Comparison of ENCODE assay signal across 1 cellular context in the genomic region with DNA sequence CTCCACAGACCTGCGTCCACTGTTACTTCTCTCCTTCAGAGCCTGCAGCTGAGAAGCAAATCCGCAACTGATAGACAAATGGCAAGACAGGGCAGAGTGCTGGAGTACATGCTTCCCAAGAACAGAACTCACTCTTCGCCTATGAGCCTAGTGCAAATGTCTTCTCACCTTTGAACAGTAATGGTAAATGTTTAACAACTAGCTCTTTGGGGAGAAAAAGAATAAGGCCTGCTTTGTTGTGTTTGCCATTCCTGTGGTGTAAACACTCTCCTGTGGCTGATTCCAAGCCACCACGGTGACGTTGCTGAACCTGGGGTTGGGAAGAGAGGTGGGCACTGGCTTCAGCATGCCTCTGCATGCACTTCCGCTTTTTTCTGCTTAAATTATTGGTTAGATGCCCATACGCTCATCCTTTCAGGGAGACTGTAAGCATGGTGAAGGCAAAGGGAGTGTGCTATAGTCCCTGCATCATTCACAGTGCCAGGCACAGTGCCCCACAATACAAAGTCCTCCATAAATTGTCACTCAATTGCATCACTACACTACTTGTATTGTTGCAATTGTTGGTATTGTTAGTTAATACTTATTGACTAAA.
A peak's percentile ranks its signal among the peaks of the same experiment; 100 is the strongest.
TF ChIP-seq lines count a peak whose summit lies in the region.

No MANE protein-coding gene starts in this region.

TF ChIP-seq in HepG2, 621 proteins besides CTCF, POLR2A, EP300 and RAD21 (continued from another document and continues in another):
- TF ChIP-seq, protein P1, sequence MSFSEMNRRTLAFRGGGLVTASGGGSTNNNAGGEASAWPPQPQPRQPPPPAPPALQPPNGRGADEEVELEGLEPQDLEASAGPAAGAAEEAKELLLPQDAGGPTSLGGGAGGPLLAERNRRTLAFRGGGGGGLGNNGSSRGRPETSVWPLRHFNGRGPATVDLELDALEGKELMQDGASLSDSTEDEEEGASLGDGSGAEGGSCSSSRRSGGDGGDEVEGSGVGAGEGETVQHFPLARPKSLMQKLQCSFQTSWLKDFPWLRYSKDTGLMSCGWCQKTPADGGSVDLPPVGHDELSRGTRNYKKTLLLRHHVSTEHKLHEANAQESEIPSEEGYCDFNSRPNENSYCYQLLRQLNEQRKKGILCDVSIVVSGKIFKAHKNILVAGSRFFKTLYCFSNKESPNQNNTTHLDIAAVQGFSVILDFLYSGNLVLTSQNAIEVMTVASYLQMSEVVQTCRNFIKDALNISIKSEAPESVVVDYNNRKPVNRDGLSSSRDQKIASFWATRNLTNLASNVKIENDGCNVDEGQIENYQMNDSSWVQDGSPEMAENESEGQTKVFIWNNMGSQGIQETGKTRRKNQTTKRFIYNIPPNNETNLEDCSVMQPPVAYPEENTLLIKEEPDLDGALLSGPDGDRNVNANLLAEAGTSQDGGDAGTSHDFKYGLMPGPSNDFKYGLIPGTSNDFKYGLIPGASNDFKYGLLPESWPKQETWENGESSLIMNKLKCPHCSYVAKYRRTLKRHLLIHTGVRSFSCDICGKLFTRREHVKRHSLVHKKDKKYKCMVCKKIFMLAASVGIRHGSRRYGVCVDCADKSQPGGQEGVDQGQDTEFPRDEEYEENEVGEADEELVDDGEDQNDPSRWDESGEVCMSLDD (CRISPR knock-in tag; IDR thresholded peaks at IDR 0.05; ENCODE audit: borderline replicate concordance) = no peak
- TF ChIP-seq PHF8 (CRISPR knock-in tag; IDR thresholded peaks at IDR 0.05) (no peak), ZNF569 (CRISPR knock-in tag; IDR thresholded peaks at IDR 0.05; ENCODE audit: borderline replicate concordance) (no peak), JUNB (CRISPR knock-in tag; IDR thresholded peaks at IDR 0.05; ENCODE audit: borderline replicate concordance) (no peak), EED (CRISPR knock-in tag; IDR thresholded peaks at IDR 0.05) (no peak), ARNTL (CRISPR knock-in tag; IDR thresholded peaks at IDR 0.05) (peak; percentile 70; the same call in 1 of the 2 replicates), SNAPC2 (CRISPR knock-in tag; IDR thresholded peaks at IDR 0.05) (no peak; the same call in 1 of the 2 replicates), ZNF263 (CRISPR knock-in tag; IDR thresholded peaks at IDR 0.05) (0 out of 2 replicates have a peak, but pooled peaks have one; percentile 55), ONECUT2 (CRISPR knock-in tag; IDR thresholded peaks at IDR 0.05) (no peak), RERE (CRISPR knock-in tag; IDR thresholded peaks at IDR 0.05; ENCODE audit: low read depth) (no peak), HNF4G (IDR thresholded peaks at IDR 0.05; ENCODE audit: borderline replicate concordance, low read depth, low read length) (peak; percentile 70; the same call in 1 of the 2 replicates), HNF4G (CRISPR knock-in tag; IDR thresholded peaks at IDR 0.05; ENCODE audit: borderline replicate concordance, low read depth) (peak; percentile 45; the same call in 1 of the 2 replicates), SP1 (IDR thresholded peaks at IDR 0.05) (no peak), SP1 (CRISPR knock-in tag; IDR thresholded peaks at IDR 0.05) (no peak), MXI1 (IDR thresholded peaks at IDR 0.05; ENCODE audit: borderline replicate concordance, low read depth, low read length) (peak; percentile 23; the same call in 1 of the 3 replicates), ZFX (CRISPR knock-in tag; IDR thresholded peaks at IDR 0.05; ENCODE audit: low read depth) (peak; percentile 60; the same call in 1 of the 2 replicates), ARID5B (CRISPR knock-in tag; IDR thresholded peaks at IDR 0.05) (peak; percentile 72; the same call in 1 of the 2 replicates), ASH2L (IDR thresholded peaks at IDR 0.05; ENCODE audit: insufficient read length, low read depth, low read length) (peak; percentile 87), PAWR (CRISPR knock-in tag; IDR thresholded peaks at IDR 0.05; ENCODE audit: borderline replicate concordance) (no peak), NFYC (CRISPR knock-in tag; IDR thresholded peaks at IDR 0.05) (no peak), ZKSCAN8 (CRISPR knock-in tag; IDR thresholded peaks at IDR 0.05; ENCODE audit: borderline replicate concordance) (no peak), NR2F6 (IDR thresholded peaks at IDR 0.05) (no peak), NR2F6 (CRISPR knock-in tag; IDR thresholded peaks at IDR 0.05) (0 out of 2 replicates have a peak, but pooled peaks have one; percentile 36), NFE2L2 (IDR thresholded peaks at IDR 0.05; ENCODE audit: low read length) (no peak), ZNF674 (CRISPR knock-in tag; IDR thresholded peaks at IDR 0.05; ENCODE audit: low read depth) (no peak), CAMTA2 (CRISPR knock-in tag; IDR thresholded peaks at IDR 0.05; ENCODE audit: borderline replicate concordance) (no peak), SP2 (CRISPR knock-in tag; IDR thresholded peaks at IDR 0.05) (no peak), SRSF9 (IDR thresholded peaks at IDR 0.05; ENCODE audit: borderline replicate concordance, insufficient read depth, low read depth, low read length, poor library complexity, severe bottlenecking) (no peak), ZNF431 (CRISPR knock-in tag; IDR thresholded peaks at IDR 0.05; ENCODE audit: borderline replicate concordance, low read depth) (0 out of 2 replicates have a peak, but pooled peaks have one; percentile 30), ZSCAN22 (CRISPR knock-in tag; IDR thresholded peaks at IDR 0.05) (no peak), ZNF180 (CRISPR knock-in tag; IDR thresholded peaks at IDR 0.05; ENCODE audit: borderline replicate concordance, low read depth) (no peak), ZNF34 (CRISPR knock-in tag; IDR thresholded peaks at IDR 0.05; ENCODE audit: borderline replicate concordance) (no peak; the same call in 1 of the 2 replicates), ZNF556 (CRISPR knock-in tag; IDR thresholded peaks at IDR 0.05; ENCODE audit: borderline replicate concordance) (0 out of 2 replicates have a peak, but pooled peaks have one; percentile 23), ZNF383 (CRISPR knock-in tag; IDR thresholded peaks at IDR 0.05; ENCODE audit: borderline replicate concordance) (no peak), ZKSCAN5 (CRISPR knock-in tag; IDR thresholded peaks at IDR 0.05) (no peak), SMC3 (IDR thresholded peaks at IDR 0.05; ENCODE audit: low read length) (peak; percentile 22; the same call in 1 of the 2 replicates), ARNT (IDR thresholded peaks at IDR 0.05) (no peak), HMGA1 (CRISPR knock-in tag; conservative IDR thresholded peaks at IDR 0.05) (no peak), ZNF766 (CRISPR knock-in tag; IDR thresholded peaks at IDR 0.05; ENCODE audit: borderline replicate concordance) (no peak), BCL6 (CRISPR knock-in tag; IDR thresholded peaks at IDR 0.05) (peak; percentile 63; the same call in 1 of the 2 replicates), TCF7 (IDR thresholded peaks at IDR 0.05; ENCODE audit: low read depth) (no peak), CENPT (CRISPR knock-in tag; IDR thresholded peaks at IDR 0.05; ENCODE audit: low read depth) (no peak), ZNF441 (CRISPR knock-in tag; IDR thresholded peaks at IDR 0.05; ENCODE audit: borderline replicate concordance) (peak; percentile 60; the same call in 1 of the 2 replicates), PHF20 (CRISPR knock-in tag; IDR thresholded peaks at IDR 0.05) (no peak)
- TF ChIP-seq, protein P2, sequence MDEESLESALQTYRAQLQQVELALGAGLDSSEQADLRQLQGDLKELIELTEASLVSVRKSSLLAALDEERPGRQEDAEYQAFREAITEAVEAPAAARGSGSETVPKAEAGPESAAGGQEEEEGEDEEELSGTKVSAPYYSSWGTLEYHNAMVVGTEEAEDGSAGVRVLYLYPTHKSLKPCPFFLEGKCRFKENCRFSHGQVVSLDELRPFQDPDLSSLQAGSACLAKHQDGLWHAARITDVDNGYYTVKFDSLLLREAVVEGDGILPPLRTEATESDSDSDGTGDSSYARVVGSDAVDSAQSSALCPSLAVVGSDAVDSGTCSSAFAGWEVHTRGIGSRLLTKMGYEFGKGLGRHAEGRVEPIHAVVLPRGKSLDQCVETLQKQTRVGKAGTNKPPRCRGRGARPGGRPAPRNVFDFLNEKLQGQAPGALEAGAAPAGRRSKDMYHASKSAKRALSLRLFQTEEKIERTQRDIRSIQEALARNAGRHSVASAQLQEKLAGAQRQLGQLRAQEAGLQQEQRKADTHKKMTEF (CRISPR knock-in tag; IDR thresholded peaks at IDR 0.05) = peak; percentile 55; the same call in 1 of the 2 replicates
- TF ChIP-seq, protein P3, sequence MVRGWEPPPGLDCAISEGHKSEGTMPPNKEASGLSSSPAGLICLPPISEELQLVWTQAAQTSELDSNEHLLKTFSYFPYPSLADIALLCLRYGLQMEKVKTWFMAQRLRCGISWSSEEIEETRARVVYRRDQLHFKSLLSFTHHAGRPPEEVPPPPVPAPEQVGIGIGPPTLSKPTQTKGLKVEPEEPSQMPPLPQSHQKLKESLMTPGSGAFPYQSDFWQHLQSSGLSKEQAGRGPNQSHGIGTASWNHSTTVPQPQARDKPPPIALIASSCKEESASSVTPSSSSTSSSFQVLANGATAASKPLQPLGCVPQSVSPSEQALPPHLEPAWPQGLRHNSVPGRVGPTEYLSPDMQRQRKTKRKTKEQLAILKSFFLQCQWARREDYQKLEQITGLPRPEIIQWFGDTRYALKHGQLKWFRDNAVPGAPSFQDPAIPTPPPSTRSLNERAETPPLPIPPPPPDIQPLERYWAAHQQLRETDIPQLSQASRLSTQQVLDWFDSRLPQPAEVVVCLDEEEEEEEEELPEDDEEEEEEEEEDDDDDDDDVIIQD (CRISPR knock-in tag; IDR thresholded peaks at IDR 0.05; ENCODE audit: low read depth) = no peak
- TF ChIP-seq, protein P4, sequence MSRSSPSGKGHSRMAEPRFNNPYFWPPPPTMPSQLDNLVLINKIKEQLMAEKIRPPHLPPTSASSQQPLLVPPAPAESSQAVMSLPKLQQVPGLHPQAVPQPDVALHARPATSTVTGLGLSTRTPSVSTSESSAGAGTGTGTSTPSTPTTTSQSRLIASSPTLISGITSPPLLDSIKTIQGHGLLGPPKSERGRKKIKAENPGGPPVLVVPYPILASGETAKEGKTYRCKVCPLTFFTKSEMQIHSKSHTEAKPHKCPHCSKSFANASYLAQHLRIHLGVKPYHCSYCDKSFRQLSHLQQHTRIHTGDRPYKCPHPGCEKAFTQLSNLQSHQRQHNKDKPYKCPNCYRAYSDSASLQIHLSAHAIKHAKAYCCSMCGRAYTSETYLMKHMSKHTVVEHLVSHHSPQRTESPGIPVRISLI (CRISPR knock-in tag; IDR thresholded peaks at IDR 0.05; ENCODE audit: borderline replicate concordance) = no peak
